11 cellular contexts compared by ENCODE assay signal in genomic region chr18:50969448-50969847, GRCh38. TPM values are rescaled to one million over a fixed set of nuclear protein-coding genes. Genes with fewer than 3 reads are reported as not detected.
DNase-seq lines count a peak whose midpoint lies in the region; ATAC-seq, FAIRE-seq and TF ChIP-seq lines count a peak whose summit lies in the region.
"Had no signal": no experiment of that assay in that cellular context is flagged by ENCODE, and none has a peak within 500 bp of the region (broad histone marks: within the 10 kb centered on the region; RNA-seq: fewer than 3 reads in every experiment).

No MANE protein-coding gene starts in this region.

- in situ Hi-C loops in HAP-1 (cut with MboI; ENCODE audit: low sequenced_read_pairs): no loop called here

- H3K27me3 Mint-ChIP-seq in activated naive CD8-positive, alpha-beta T cell: no peaks in the 10 kb centered on the region
- H3K27me3 Mint-ChIP-seq in naive B cell: no peaks in the 10 kb centered on the region

- intact Hi-C loops in pancreas (cut with DNase I): no loop called here

- no peaks in the 10 kb centered on the region for H3K9me3 Mint-ChIP-seq in activated naive CD8-positive, alpha-beta T cell (ENCODE audit: low read depth)
- H3K9me3 Mint-ChIP-seq in naive B cell: peaks cover 0 to 5% (median 0%) of the 10 kb centered on the region in 7 donors

- H3K4me3 ChIP-seq in BE2C (ENCODE audit: low read depth, low read length) (peak overlapping the region; percentile 79), HAP-1 (peak overlapping the region; percentile 58; the same call in 1 of the 2 replicates), pancreas (peak overlapping the region in 2 of 4 donors; percentile 72 to 78)

- TF ChIP-seq CTCF in BE2C (IDR thresholded peaks at IDR 0.05; ENCODE audit: low read depth, low read length) (no peak), pancreas (IDR thresholded peaks at IDR 0.05) (no peak)

- DNase-seq in BE2C (no peak), HAP-1 (ENCODE audit: low spot score in 2 of 2) (peak in 1 of 2 experiments; percentile 16), naive B cell (no peak), GF-D8 (lab: John Stamatoyannopoulos, UW) (no peak), dermis blood vessel endothelial cell (no peak), NCI-H2171 treated with DMSO at 0.1 percent for 48 hours (lab: John Stamatoyannopoulos, UW) (no peak), pancreas (no peak)
- DNase-seq: NCI-H1436 treated with DMSO at 0.1 percent for 48 hours; retina; stimulated activated naive CD4-positive, alpha-beta T cell had no signal

- H3K27me3 ChIP-seq in BE2C (no peaks in the 10 kb centered on the region), HAP-1 (ENCODE audit: low read depth) (no peaks in the 10 kb centered on the region), pancreas (no peaks in the 10 kb centered on the region)

- peak overlapping the region; percentile 91 for H3K4me3 Mint-ChIP-seq in activated naive CD8-positive, alpha-beta T cell
- peak overlapping the region in 6 of 8 donors; percentile 67 to 96 (median 92) for H3K4me3 Mint-ChIP-seq in naive B cell

- peak overlapping the region in 2 of 4 donors; percentile 35 to 98 for H3K27ac ChIP-seq in pancreas

- H3K9me3 ChIP-seq in BE2C (no peaks in the 10 kb centered on the region), HAP-1 (no peaks in the 10 kb centered on the region), pancreas (no peaks in the 10 kb centered on the region)

- ATAC-seq in naive B cell (ENCODE audit: low read depth in 2 of 2) (no peak), pancreas (no peak)

- peak overlapping the region; percentile 93 for H3K27ac Mint-ChIP-seq in activated naive CD8-positive, alpha-beta T cell
- H3K27ac Mint-ChIP-seq in naive B cell: peak overlapping the region in 2 of 6 donors; percentile 79 to 80

- peaks cover 33% of the 10 kb centered on the region for H3K4me1 Mint-ChIP-seq in activated naive CD8-positive, alpha-beta T cell (ENCODE audit: low read depth)
- H3K4me1 Mint-ChIP-seq in naive B cell: peaks cover 13 to 20% (median 15%) of the 10 kb centered on the region in 3 donors

- no peak for FAIRE-seq in pancreas (lab: Jason Lieb, UNC)

- H3K36me3 ChIP-seq in BE2C (no peaks in the 10 kb centered on the region), HAP-1 (replicated peaks) (no peaks in the 10 kb centered on the region), pancreas (peaks cover 0 to 1% (median 0%) of the 10 kb centered on the region in 3 donors)

- WGBS in pancreas, 2 donors: 25 to 35% methylated on average over 5 of the region's 5 CpGs

- peaks cover under 1% of the 10 kb centered on the region for H3K36me3 Mint-ChIP-seq in activated naive CD8-positive, alpha-beta T cell
- H3K36me3 Mint-ChIP-seq in naive B cell: peaks cover under 1 to 1% of the 10 kb centered on the region in 2 donors

- no peaks in the 10 kb centered on the region for H3K4me1 ChIP-seq in BE2C
- peaks cover 17% of the 10 kb centered on the region for H3K4me1 ChIP-seq in HAP-1
- H3K4me1 ChIP-seq in pancreas: peaks cover 10 to 18% (median 16%) of the 10 kb centered on the region in 3 donors

RNA-seq across cellular contexts. Expression of gene ELAC1, which starts 1.6 kb away (rescaled TPM):
- polyA plus RNA-seq in BE2C (2012; ENCODE audit: insufficient read depth, insufficient read length, low read depth): 18.8 TPM
- polyA plus RNA-seq in naive B cell (ENCODE audit: low read depth in 6 of 6) (10 to 100 TPM; 15.7 to 21.8 (median 19.4) TPM), pancreas (1 to 10 TPM; 4.9 to 9.7 TPM)
- total RNA-seq in dermis blood vessel endothelial cell (5.3 and 7.5 TPM in 2 replicates), pancreas (1 to 10 TPM; 5.2 to 7.5 (median 5.9) TPM)
